ENCODE assay signal across 2 cellular contexts in the genomic region with DNA sequence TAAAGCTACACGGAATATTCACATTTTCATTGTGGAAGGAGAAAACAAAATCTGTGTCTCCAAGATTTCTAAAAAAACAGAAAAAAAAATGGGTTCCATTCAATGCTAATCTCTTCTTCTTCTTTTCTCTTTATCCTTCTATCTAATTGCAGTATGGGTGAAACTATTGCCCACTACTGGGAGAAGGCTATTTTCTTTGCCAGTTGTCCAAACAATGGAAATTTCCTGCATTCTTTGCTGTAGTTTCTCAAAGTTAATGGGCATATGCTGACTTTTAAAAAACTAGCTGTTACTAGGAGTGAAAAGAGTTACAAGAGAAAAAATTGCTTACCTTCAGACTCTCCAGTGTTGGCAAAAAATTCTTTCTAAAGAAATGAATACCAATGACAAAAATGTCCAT.
TF ChIP-seq lines count a peak whose summit lies in the region.

No MANE protein-coding gene starts in this region.

TF ChIP-seq in GM23338, 12 proteins besides CTCF, POLR2A, EP300 and RAD21 (continued from another document):
- TF ChIP-seq, protein P1, sequence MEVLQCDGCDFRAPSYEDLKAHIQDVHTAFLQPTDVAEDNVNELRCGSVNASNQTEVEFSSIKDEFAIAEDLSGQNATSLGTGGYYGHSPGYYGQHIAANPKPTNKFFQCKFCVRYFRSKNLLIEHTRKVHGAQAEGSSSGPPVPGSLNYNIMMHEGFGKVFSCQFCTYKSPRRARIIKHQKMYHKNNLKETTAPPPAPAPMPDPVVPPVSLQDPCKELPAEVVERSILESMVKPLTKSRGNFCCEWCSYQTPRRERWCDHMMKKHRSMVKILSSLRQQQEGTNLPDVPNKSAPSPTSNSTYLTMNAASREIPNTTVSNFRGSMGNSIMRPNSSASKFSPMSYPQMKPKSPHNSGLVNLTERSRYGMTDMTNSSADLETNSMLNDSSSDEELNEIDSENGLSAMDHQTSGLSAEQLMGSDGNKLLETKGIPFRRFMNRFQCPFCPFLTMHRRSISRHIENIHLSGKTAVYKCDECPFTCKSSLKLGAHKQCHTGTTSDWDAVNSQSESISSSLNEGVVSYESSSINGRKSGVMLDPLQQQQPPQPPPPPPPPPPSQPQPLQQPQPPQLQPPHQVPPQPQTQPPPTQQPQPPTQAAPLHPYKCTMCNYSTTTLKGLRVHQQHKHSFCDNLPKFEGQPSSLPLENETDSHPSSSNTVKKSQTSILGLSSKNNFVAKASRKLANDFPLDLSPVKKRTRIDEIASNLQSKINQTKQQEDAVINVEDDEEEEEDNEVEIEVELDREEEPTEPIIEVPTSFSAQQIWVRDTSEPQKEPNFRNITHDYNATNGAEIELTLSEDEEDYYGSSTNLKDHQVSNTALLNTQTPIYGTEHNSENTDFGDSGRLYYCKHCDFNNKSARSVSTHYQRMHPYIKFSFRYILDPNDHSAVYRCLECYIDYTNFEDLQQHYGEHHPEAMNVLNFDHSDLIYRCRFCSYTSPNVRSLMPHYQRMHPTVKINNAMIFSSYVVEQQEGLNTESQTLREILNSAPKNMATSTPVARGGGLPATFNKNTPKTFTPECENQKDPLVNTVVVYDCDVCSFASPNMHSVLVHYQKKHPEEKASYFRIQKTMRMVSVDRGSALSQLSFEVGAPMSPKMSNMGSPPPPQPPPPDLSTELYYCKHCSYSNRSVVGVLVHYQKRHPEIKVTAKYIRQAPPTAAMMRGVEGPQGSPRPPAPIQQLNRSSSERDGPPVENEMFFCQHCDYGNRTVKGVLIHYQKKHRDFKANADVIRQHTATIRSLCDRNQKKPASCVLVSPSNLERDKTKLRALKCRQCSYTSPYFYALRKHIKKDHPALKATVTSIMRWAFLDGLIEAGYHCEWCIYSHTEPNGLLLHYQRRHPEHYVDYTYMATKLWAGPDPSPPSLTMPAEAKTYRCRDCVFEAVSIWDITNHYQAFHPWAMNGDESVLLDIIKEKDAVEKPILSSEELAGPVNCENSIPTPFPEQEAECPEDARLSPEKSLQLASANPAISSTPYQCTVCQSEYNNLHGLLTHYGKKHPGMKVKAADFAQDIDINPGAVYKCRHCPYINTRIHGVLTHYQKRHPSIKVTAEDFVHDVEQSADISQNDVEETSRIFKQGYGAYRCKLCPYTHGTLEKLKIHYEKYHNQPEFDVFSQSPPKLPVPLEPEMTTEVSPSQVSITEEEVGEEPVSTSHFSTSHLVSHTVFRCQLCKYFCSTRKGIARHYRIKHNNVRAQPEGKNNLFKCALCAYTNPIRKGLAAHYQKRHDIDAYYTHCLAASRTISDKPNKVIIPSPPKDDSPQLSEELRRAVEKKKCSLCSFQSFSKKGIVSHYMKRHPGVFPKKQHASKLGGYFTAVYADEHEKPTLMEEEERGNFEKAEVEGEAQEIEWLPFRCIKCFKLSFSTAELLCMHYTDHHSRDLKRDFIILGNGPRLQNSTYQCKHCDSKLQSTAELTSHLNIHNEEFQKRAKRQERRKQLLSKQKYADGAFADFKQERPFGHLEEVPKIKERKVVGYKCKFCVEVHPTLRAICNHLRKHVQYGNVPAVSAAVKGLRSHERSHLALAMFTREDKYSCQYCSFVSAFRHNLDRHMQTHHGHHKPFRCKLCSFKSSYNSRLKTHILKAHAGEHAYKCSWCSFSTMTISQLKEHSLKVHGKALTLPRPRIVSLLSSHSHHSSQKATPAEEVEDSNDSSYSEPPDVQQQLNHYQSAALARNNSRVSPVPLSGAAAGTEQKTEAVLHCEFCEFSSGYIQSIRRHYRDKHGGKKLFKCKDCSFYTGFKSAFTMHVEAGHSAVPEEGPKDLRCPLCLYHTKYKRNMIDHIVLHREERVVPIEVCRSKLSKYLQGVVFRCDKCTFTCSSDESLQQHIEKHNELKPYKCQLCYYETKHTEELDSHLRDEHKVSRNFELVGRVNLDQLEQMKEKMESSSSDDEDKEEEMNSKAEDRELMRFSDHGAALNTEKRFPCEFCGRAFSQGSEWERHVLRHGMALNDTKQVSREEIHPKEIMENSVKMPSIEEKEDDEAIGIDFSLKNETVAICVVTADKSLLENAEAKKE (CRISPR knock-in tag; IDR thresholded peaks at IDR 0.05) = no peak
- TF ChIP-seq, protein P2, sequence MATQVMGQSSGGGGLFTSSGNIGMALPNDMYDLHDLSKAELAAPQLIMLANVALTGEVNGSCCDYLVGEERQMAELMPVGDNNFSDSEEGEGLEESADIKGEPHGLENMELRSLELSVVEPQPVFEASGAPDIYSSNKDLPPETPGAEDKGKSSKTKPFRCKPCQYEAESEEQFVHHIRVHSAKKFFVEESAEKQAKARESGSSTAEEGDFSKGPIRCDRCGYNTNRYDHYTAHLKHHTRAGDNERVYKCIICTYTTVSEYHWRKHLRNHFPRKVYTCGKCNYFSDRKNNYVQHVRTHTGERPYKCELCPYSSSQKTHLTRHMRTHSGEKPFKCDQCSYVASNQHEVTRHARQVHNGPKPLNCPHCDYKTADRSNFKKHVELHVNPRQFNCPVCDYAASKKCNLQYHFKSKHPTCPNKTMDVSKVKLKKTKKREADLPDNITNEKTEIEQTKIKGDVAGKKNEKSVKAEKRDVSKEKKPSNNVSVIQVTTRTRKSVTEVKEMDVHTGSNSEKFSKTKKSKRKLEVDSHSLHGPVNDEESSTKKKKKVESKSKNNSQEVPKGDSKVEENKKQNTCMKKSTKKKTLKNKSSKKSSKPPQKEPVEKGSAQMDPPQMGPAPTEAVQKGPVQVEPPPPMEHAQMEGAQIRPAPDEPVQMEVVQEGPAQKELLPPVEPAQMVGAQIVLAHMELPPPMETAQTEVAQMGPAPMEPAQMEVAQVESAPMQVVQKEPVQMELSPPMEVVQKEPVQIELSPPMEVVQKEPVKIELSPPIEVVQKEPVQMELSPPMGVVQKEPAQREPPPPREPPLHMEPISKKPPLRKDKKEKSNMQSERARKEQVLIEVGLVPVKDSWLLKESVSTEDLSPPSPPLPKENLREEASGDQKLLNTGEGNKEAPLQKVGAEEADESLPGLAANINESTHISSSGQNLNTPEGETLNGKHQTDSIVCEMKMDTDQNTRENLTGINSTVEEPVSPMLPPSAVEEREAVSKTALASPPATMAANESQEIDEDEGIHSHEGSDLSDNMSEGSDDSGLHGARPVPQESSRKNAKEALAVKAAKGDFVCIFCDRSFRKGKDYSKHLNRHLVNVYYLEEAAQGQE (IDR thresholded peaks at IDR 0.05; ENCODE audit: unreplicated experiment) = no peak
TF ChIP-seq in GM23338: peak in this region for 0.

TF ChIP-seq in SK-N-SH, 30 proteins besides CTCF, POLR2A, EP300 and RAD21 (continued from another document):
- TF ChIP-seq, protein P3, sequence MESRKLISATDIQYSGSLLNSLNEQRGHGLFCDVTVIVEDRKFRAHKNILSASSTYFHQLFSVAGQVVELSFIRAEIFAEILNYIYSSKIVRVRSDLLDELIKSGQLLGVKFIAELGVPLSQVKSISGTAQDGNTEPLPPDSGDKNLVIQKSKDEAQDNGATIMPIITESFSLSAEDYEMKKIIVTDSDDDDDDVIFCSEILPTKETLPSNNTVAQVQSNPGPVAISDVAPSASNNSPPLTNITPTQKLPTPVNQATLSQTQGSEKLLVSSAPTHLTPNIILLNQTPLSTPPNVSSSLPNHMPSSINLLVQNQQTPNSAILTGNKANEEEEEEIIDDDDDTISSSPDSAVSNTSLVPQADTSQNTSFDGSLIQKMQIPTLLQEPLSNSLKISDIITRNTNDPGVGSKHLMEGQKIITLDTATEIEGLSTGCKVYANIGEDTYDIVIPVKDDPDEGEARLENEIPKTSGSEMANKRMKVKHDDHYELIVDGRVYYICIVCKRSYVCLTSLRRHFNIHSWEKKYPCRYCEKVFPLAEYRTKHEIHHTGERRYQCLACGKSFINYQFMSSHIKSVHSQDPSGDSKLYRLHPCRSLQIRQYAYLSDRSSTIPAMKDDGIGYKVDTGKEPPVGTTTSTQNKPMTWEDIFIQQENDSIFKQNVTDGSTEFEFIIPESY (IDR thresholded peaks at IDR 0.05; ENCODE audit: borderline replicate concordance, low read depth) = no peak
- TF ChIP-seq, protein P4, sequence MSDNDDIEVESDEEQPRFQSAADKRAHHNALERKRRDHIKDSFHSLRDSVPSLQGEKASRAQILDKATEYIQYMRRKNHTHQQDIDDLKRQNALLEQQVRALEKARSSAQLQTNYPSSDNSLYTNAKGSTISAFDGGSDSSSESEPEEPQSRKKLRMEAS (IDR thresholded peaks at IDR 0.05; ENCODE audit: low read depth) = no peak
- no peak for TF ChIP-seq RXRA (IDR thresholded peaks at IDR 0.05; ENCODE audit: borderline replicate concordance, low read depth)
- no peak for TF ChIP-seq NFIC (IDR thresholded peaks at IDR 0.05; ENCODE audit: borderline replicate concordance)
- TF ChIP-seq GATA2 (CRISPR knock-in tag; IDR thresholded peaks at IDR 0.05) = no peak
